Comparison of ENCODE assay signal across 4 cellular contexts in the genomic region with DNA sequence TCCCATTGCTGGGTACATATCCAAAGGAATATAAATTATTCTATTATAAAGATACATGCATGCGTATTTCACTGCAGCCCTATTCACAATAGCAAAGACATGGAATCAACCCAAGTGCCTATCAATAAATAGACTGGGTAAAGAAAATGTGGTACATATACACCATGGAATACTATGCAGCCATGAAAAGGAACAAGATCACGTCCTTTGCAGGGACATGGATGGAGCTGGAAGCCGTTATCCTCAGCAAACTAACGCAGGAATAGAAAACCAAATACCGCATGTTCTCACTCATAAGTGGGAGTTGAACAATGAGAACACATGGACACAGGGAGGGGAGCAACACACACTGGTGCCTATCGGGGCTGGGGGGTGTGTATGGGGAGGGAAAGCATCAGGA. TPM values are rescaled to one million over a fixed set of nuclear protein-coding genes. Genes with fewer than 3 reads are reported as not detected.
"Had no signal": no experiment of that assay in that cellular context is flagged by ENCODE, and none has a peak within 500 bp of the region (broad histone marks: within the 10 kb centered on the region; RNA-seq: fewer than 3 reads in every experiment).

No MANE protein-coding gene starts in this region.

RNA-seq across cellular contexts. Expression of a gene that starts 56.5 kb away (rescaled TPM):
- total RNA-seq: HepG2, HT-29, HT1080, IMR-90 had no signal
- polyA plus RNA-seq: HepG2, IMR-90 had no signal
